Comparison of ENCODE assay signal across 8 cellular contexts in the genomic region with DNA sequence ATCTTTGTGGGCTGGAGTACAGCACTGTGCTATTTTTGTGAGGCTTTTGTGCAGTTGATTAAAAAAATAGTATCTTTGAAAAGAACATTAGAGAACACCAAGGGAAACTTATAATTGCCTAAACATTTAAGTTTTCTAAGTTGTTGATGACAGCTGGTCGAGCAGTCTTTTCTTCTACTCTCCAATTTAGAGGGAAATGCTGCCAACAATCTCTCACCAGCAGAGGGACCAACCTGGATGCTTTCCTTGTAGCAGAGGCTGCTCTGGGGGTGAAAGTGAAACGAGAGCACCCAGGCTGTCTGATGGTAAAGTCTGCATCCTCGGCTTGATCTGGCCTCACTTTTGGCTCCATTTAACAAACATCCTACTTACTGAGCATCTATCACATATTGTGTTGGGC.
DNase-seq lines count a peak whose midpoint lies in the region; ATAC-seq and TF ChIP-seq lines count a peak whose summit lies in the region.

No MANE protein-coding gene starts in this region.

- no peaks in the 10 kb centered on the region for H3K36me3 ChIP-seq in breast epithelium
- no peaks in the 10 kb centered on the region for H3K36me3 ChIP-seq in mucosa of descending colon (ENCODE audit: low read depth)
- no peaks in the 10 kb centered on the region for H3K36me3 ChIP-seq in naive thymus-derived CD4-positive, alpha-beta T cell (ENCODE audit: control insufficient read depth in 2 of 3, insufficient read depth in 3 of 3, low read length in 3 of 3)

- no peak overlapping the region for H3K4me3 Mint-ChIP-seq in MCF 10A (ENCODE audit: unreplicated experiment)
- no peak overlapping the region for H3K4me3 Mint-ChIP-seq in naive thymus-derived CD4-positive, alpha-beta T cell

- no peak overlapping the region for H3K27ac ChIP-seq in breast epithelium
- no peak overlapping the region for H3K27ac ChIP-seq in naive thymus-derived CD4-positive, alpha-beta T cell (ENCODE audit: low read depth, low read length)

- no peaks in the 10 kb centered on the region for H3K9me3 Mint-ChIP-seq in MCF 10A (ENCODE audit: unreplicated experiment)
- H3K9me3 Mint-ChIP-seq in naive thymus-derived CD4-positive, alpha-beta T cell = peaks cover 0 to 13% (median 2%) of the 10 kb centered on the region in 11 donors

- H3K9me3 ChIP-seq in breast epithelium (no peaks in the 10 kb centered on the region), mucosa of descending colon (no peaks in the 10 kb centered on the region)
- H3K9me3 ChIP-seq in naive thymus-derived CD4-positive, alpha-beta T cell (ENCODE audit: control insufficient read depth in 2 of 3, low read length in 3 of 3) = no peaks in the 10 kb centered on the region

- peaks cover 7% of the 10 kb centered on the region for H3K4me1 Mint-ChIP-seq in MCF 10A (ENCODE audit: insufficient read depth, unreplicated experiment)
- H3K4me1 Mint-ChIP-seq in naive thymus-derived CD4-positive, alpha-beta T cell = no peaks in the 10 kb centered on the region

- peak; percentile 82 for ATAC-seq in HG03066 (IDR thresholded peaks at IDR 0.05; ENCODE audit: low read depth, unreplicated experiment)
- ATAC-seq in mucosa of descending colon = peak; percentile 54
- ATAC-seq in naive thymus-derived CD4-positive, alpha-beta T cell = no peak

- H3K4me3 ChIP-seq in breast epithelium (no peak overlapping the region), mucosa of descending colon (no peak overlapping the region)
- no peak overlapping the region for H3K4me3 ChIP-seq in naive thymus-derived CD4-positive, alpha-beta T cell (ENCODE audit: low read length)

- BruUV-seq in MCF 10A (replicated peaks; lab: Mats Ljungman, UMichigan) = no TSS peak

- CTCF ChIA-PET in MCF 10A (lab: Yijun Ruan, JAX) = no interaction called here
- CTCF ChIA-PET in naive thymus-derived CD4-positive, alpha-beta T cell (lab: Charles Lee) = no interaction called here

- no peaks in the 10 kb centered on the region for H3K36me3 Mint-ChIP-seq in MCF 10A (ENCODE audit: insufficient read depth, unreplicated experiment)
- H3K36me3 Mint-ChIP-seq in naive thymus-derived CD4-positive, alpha-beta T cell = no peaks in the 10 kb centered on the region

- DNase-seq in MCF 10A (ENCODE audit: unreplicated experiment) (peak; percentile 52), breast epithelium (ENCODE audit: low spot score in 2 of 2) (no peak), SK-MEL-5 (ENCODE audit: low read depth, low spot score) (peak; percentile 11), mucosa of descending colon (peak in 1 of 3 donors; percentile 38), NCI-H524 treated with DMSO at 0.1 percent for 48 hours (lab: John Stamatoyannopoulos, UW) (no peak), foreskin melanocyte (no peak)
- no peak for DNase-seq in naive thymus-derived CD4-positive, alpha-beta T cell

- no peak for TF ChIP-seq POLR2A in breast epithelium (IDR thresholded peaks at IDR 0.05)

- in situ Hi-C loops in SK-MEL-5 (cut with HindIII; ENCODE audit: low pct_unique_long_range_greater_than_20kb, low sequenced_read_pairs) = no loop called here

- POLR2A ChIA-PET in MCF 10A (lab: Yijun Ruan, JAX) = interaction anchor here (1.0 kb wide), 1 partner anchor 25 kb away, joined by 3 read pairs; no protein-coding TSS in a partner anchor
- POLR2A ChIA-PET in naive thymus-derived CD4-positive, alpha-beta T cell (lab: Charles Lee) = no interaction called here

- H3K27ac Mint-ChIP-seq in MCF 10A (ENCODE audit: low read depth, unreplicated experiment) = no peak overlapping the region
- no peak overlapping the region for H3K27ac Mint-ChIP-seq in naive thymus-derived CD4-positive, alpha-beta T cell

- no peaks in the 10 kb centered on the region for H3K27me3 ChIP-seq in breast epithelium
- H3K27me3 ChIP-seq in naive thymus-derived CD4-positive, alpha-beta T cell (ENCODE audit: control insufficient read depth in 2 of 2, insufficient read depth in 2 of 2, low read length in 2 of 2) = no peaks in the 10 kb centered on the region

- TF ChIP-seq CTCF in MCF 10A (IDR thresholded peaks at IDR 0.05; ENCODE audit: unreplicated experiment) = no peak
- TF ChIP-seq CTCF in breast epithelium (IDR thresholded peaks at IDR 0.05) = no peak
- TF ChIP-seq CTCF in mucosa of descending colon (IDR thresholded peaks at IDR 0.05) = no peak

- H3K27me3 Mint-ChIP-seq in MCF 10A (ENCODE audit: insufficient read depth, unreplicated experiment) = no peaks in the 10 kb centered on the region
- no peaks in the 10 kb centered on the region for H3K27me3 Mint-ChIP-seq in naive thymus-derived CD4-positive, alpha-beta T cell

- H3K4me1 ChIP-seq in breast epithelium (no peaks in the 10 kb centered on the region), mucosa of descending colon (ENCODE audit: low read depth) (no peaks in the 10 kb centered on the region)
- H3K4me1 ChIP-seq in naive thymus-derived CD4-positive, alpha-beta T cell (ENCODE audit: control insufficient read depth in 2 of 2, insufficient read depth in 2 of 2, low read length in 2 of 2) = no peaks in the 10 kb centered on the region

- intact Hi-C loops in MCF 10A (cut with micrococcal nuclease) (loop anchor here (10.0 kb wide), 1 partner anchor 277 kb away; no protein-coding TSS in a partner anchor), breast epithelium (cut with DNase I; ENCODE audit: low total_unique reads) (no loop called here), mucosa of descending colon (cut with DNase I, micrococcal nuclease) (no loop called here)
- intact Hi-C loops in naive thymus-derived CD4-positive, alpha-beta T cell (cut with micrococcal nuclease) = no loop called here

Comparison
In these comparisons a context has a peak if more than half of its experiments do, and no peak if none do; other contexts are left out.
1. DNase-seq: peak in MCF 10A (single experiment) and SK-MEL-5 (single experiment); none in breast epithelium (0 of 2), NCI-H524 treated with DMSO at 0.1 percent for 48 hours (single experiment), foreskin melanocyte (single experiment) and naive thymus-derived CD4-positive, alpha-beta T cell (0 of 9).